12 cellular contexts compared by ENCODE assay signal in genomic region chr6:167849846-167850459, GRCh38. TPM values are rescaled to one million over a fixed set of nuclear protein-coding genes. Genes with fewer than 3 reads are reported as not detected.
DNase-seq lines count a peak whose midpoint lies in the region; ATAC-seq, FAIRE-seq and TF ChIP-seq lines count a peak whose summit lies in the region.
"Had no signal": no experiment of that assay in that cellular context is flagged by ENCODE, and none has a peak within 500 bp of the region (broad histone marks: within the 10 kb centered on the region; RNA-seq: fewer than 3 reads in every experiment).

No MANE protein-coding gene starts in this region.

- ATAC-seq in K562 (peak; percentile 13), HepG2 (peak; percentile 89), GM21717 (IDR thresholded peaks at IDR 0.05; ENCODE audit: unreplicated experiment) (no peak)

- no peak for TF ChIP-seq EP300 in K562 (IDR thresholded peaks at IDR 0.05; ENCODE audit: low read length)
- TF ChIP-seq EP300 in HepG2 (IDR thresholded peaks at IDR 0.05; ENCODE audit: low read depth in 2 of 2, low read length in 2 of 2): 0 out of 4 replicates have a peak, but pooled peaks of 1 of the 2 experiments have one; percentile 25
- no peak for TF ChIP-seq EP300 in HepG2 (CRISPR knock-in tag; IDR thresholded peaks at IDR 0.05; ENCODE audit: borderline replicate concordance)
- no peak for TF ChIP-seq EP300 in tibial nerve (IDR thresholded peaks at IDR 0.05)

- H3K9me3 ChIP-seq in HUES48 (ENCODE audit: control insufficient read depth, insufficient read depth, low read length) (no peaks in the 10 kb centered on the region), K562 (replicated peaks; ENCODE audit: control insufficient read depth, insufficient read depth, low read depth, low read length) (no peaks in the 10 kb centered on the region), HepG2 (ENCODE audit: low read length) (no peaks in the 10 kb centered on the region), tibial nerve (no peaks in the 10 kb centered on the region)

- H3K4me1 ChIP-seq in HUES48 (ENCODE audit: control insufficient read depth, insufficient read depth, low read length) (peaks cover 87% of the 10 kb centered on the region), K562 (replicated peaks in 1 of 2; ENCODE audit: control insufficient read depth in 2 of 2, insufficient read depth in 2 of 2, low read length in 2 of 2) (peaks cover 12 to 87% of the 10 kb centered on the region in 2 experiments), HepG2 (ENCODE audit: insufficient read depth, low read length) (peaks cover 78% of the 10 kb centered on the region), tibial nerve (peaks cover 0 to 21% (median 0%) of the 10 kb centered on the region in 4 donors)

- no peaks in the 10 kb centered on the region for H3K36me3 ChIP-seq in HUES48 (ENCODE audit: control insufficient read depth, insufficient read depth, low read length)
- H3K36me3 ChIP-seq in K562 (ENCODE audit: control insufficient read depth, insufficient read depth, low read length): no peaks in the 10 kb centered on the region
- peaks cover 0 to 2% of the 10 kb centered on the region in 2 experiments; a peak in 2 of 5 replicates for H3K36me3 ChIP-seq in HepG2 (replicated peaks in 1 of 2; ENCODE audit: control insufficient read depth in 1 of 2, insufficient read depth in 2 of 2, low read length in 2 of 2)
- no peaks in the 10 kb centered on the region for H3K36me3 ChIP-seq in tibial nerve

- H3K9me1 ChIP-seq in K562 (ENCODE audit: control insufficient read depth, insufficient read depth, low read length): no peaks in the 10 kb centered on the region

- in situ Hi-C loops in K562 (cut with MboI) (no loop called here), HepG2 (cut with HindIII; ENCODE audit: extremely low pct_ligation_motif_present, low pct_unique_long_range_greater_than_20kb) (no loop called here)

- no peak for TF ChIP-seq POLR2A in K562 (conservative IDR thresholded peaks at IDR 0.05)
- TF ChIP-seq POLR2A in HepG2 (IDR thresholded peaks at IDR 0.05; ENCODE audit: insufficient read depth in 1 of 2, low read depth in 2 of 2, low read length in 2 of 2): no peak
- TF ChIP-seq POLR2A in tibial nerve (IDR thresholded peaks at IDR 0.05): no peak

- peak overlapping the region; percentile 71 for H3K4me2 ChIP-seq in K562 (ENCODE audit: insufficient read depth, low read length)
- H3K4me2 ChIP-seq in HepG2 (ENCODE audit: low read depth, low read length): peak overlapping the region; percentile 39

- H3K27ac ChIP-seq in HUES48 (ENCODE audit: low read depth, low read length) (peak overlapping the region; percentile 91), K562 (ENCODE audit: extremely low read depth, low read depth, low read length) (peak overlapping the region; percentile 60; the same call in 2 of the 3 replicates), HepG2 (ENCODE audit: extremely low read length, insufficient read depth, low read length) (peak overlapping the region; percentile 24), tibial nerve (no peak overlapping the region)

- 6% methylated on average over 4 of the region's 4 CpGs for WGBS in K562 (ENCODE audit: insufficient coverage, low coverage, missing lambda C conversion rate)
- 28% methylated on average over 4 of the region's 4 CpGs for WGBS in HepG2 (ENCODE audit: low lambda C conversion rate)
- WGBS in tibial nerve, 2 donors: 54 to 58% methylated on average over 4 of the region's 4 CpGs

- H3K27me3 ChIP-seq in HUES48 (ENCODE audit: control insufficient read depth, insufficient read depth, low read length) (no peaks in the 10 kb centered on the region), K562 (ENCODE audit: control insufficient read depth in 2 of 2, insufficient read depth in 2 of 2, low read length in 2 of 2) (no peaks in the 10 kb centered on the region), HepG2 (ENCODE audit: control insufficient read depth in 1 of 2, insufficient read depth in 2 of 2, low read length in 2 of 2) (no peaks in the 10 kb centered on the region), tibial nerve (no peaks in the 10 kb centered on the region)

- TF ChIP-seq CTCF in K562 (IDR thresholded peaks at IDR 0.05 in 2 of 3, conservative IDR thresholded peaks at IDR 0.05 in 1 of 3; ENCODE audit: insufficient read depth in 2 of 3, low read depth in 1 of 3, low read length in 3 of 3): no peak
- no peak for TF ChIP-seq CTCF in HepG2 (CRISPR knock-in tag; IDR thresholded peaks at IDR 0.05)
- TF ChIP-seq CTCF in tibial nerve (IDR thresholded peaks at IDR 0.05): no peak

- peak; percentile 29 for FAIRE-seq in K562 (lab: Jason Lieb, UNC)
- no peak for FAIRE-seq in HepG2 (lab: Jason Lieb, UNC)

- BruUV-seq in K562 (replicated peaks; lab: Mats Ljungman, UMichigan) (no TSS peak), HepG2 (replicated peaks; lab: Mats Ljungman, UMichigan) (TSS peak; percentile 19)

- peak overlapping the region; percentile 52 for H3K9ac ChIP-seq in HUES48 (ENCODE audit: low read depth, low read length)
- peak overlapping the region in 1 of 2 experiments; percentile 40; a peak in 2 of 4 replicates for H3K9ac ChIP-seq in K562 (ENCODE audit: insufficient read depth in 1 of 2, low read depth in 2 of 2, low read length in 2 of 2)
- H3K9ac ChIP-seq in HepG2 (ENCODE audit: insufficient read depth, low read depth, low read length): no peak overlapping the region

- H3K79me2 ChIP-seq in K562 (ENCODE audit: control insufficient read depth, insufficient read depth, low read length): peaks cover 100% of the 10 kb centered on the region
- H3K79me2 ChIP-seq in HepG2 (ENCODE audit: insufficient read depth, low read length): peaks cover 100% of the 10 kb centered on the region

- peak overlapping the region; percentile 44; the same call in 1 of the 2 replicates for H3K4me3 ChIP-seq in HUES48 (ENCODE audit: low read depth, low read length)
- no peak overlapping the region for H3K4me3 ChIP-seq in K562
- H3K4me3 ChIP-seq in HepG2 (replicated peaks in 1 of 3; ENCODE audit: insufficient read depth in 1 of 3, low read depth in 2 of 3, low read length in 3 of 3): no peak overlapping the region; a peak in 1 of 6 replicates
- H3K4me3 ChIP-seq in tibial nerve: no peak overlapping the region

- TF ChIP-seq RAD21 in K562 (CRISPR knock-in tag; conservative IDR thresholded peaks at IDR 0.05 in 1 of 2, IDR thresholded peaks at IDR 0.05 in 1 of 2) (no peak), HepG2 (CRISPR knock-in tag; IDR thresholded peaks at IDR 0.05) (no peak)

- POLR2A ChIA-PET in K562 (lab: Yijun Ruan, JAX): interaction anchor here (0.7 to 1.1 kb wide), 3 partner anchors 10 to 56 kb away, joined by 3 read pairs; no protein-coding TSS in a partner anchor
- POLR2A ChIA-PET in HepG2 (lab: Yijun Ruan, JAX): interaction anchor here (0.6 to 1.5 kb wide), 5 partner anchors 10 to 88 kb away, joined by 3 to 5 read pairs (median 3); no protein-coding TSS in a partner anchor

- CTCF ChIA-PET in K562 (lab: Yijun Ruan, JAX; ENCODE audit: low intra/inter-chr PET ratio): no interaction called here
- CTCF ChIA-PET in HepG2 (lab: Yijun Ruan, JAX; ENCODE audit: low intra/inter-chr PET ratio, low total read pairs): no interaction called here

- DNase-seq in A172 (ENCODE audit: low spot score): peak; percentile 40
- no peak for DNase-seq in K562 (ENCODE audit: extremely low read depth in 1 of 4, low spot score in 3 of 4)
- peak; percentile 86 for DNase-seq in HepG2 (ENCODE audit: low spot score)
- no peak for DNase-seq in COR-L47 (lab: John Stamatoyannopoulos, UW)
- no peak for DNase-seq in midbrain (lab: John Stamatoyannopoulos, UW)
- no peak for DNase-seq in tibial nerve (ENCODE audit: low spot score in 2 of 2)
- DNase-seq: activated CD4-positive, CD25-positive, alpha-beta regulatory T cell; aorta; NCI-H345; stimulated activated CD4-positive, alpha-beta T cell treated with anti-CD3 and anti-CD28 coated beads, Interleukin-4, amount 100 ng/mL, for 24 hours had no signal

- H2AFZ ChIP-seq in K562 (ENCODE audit: low read depth, low read length): no peak overlapping the region
- H2AFZ ChIP-seq in HepG2 (ENCODE audit: low read length): no peak overlapping the region

- H4K20me1 ChIP-seq in K562 (replicated peaks; ENCODE audit: control insufficient read depth, insufficient read depth, low read length) (peaks cover 9% of the 10 kb centered on the region; the same call in 1 of the 2 replicates), HepG2 (ENCODE audit: insufficient read depth, low read length) (peaks cover 56% of the 10 kb centered on the region)

- intact Hi-C loops in K562 (cut with micrococcal nuclease): no loop called here
- intact Hi-C loops in HepG2 (cut with micrococcal nuclease; ENCODE audit: unreplicated experiment): no loop called here

RNA-seq across cellular contexts. Expression of gene AFDN, which starts 23.2 kb away (rescaled TPM):
- total RNA-seq in A172 (2014; rRNA removed; shearing (Covaris generic)): 29.9 and 36.3 TPM in 2 replicates
- total RNA-seq in K562 (2011; cell fraction: chromatin; rRNA removed; ENCODE audit: low replicate concordance): 294 and 779 TPM in 2 replicates
- 128 and 193 TPM in 2 replicates for total RNA-seq in K562 (2011; cell fraction: nucleolus; rRNA removed)
- 330 and 387 TPM in 2 replicates for total RNA-seq in K562 (2011; cell fraction: nucleoplasm; rRNA removed)
- total RNA-seq in K562 (2014; rRNA removed): 91.9 and 117 TPM in 2 replicates
- total RNA-seq in K562 (2014; rRNA removed; fragmentation: Illumina TruSeq; extraction: Trizol): 114 and 135 TPM in 2 replicates
- 111 and 112 TPM in 2 replicates for total RNA-seq in K562 (2015; rRNA removed; fragmentation: Illumina TruSeq; extraction: Trizol)
- 106 and 129 TPM in 2 replicates for total RNA-seq in K562 (2021)
- polyA plus RNA-seq in K562 (2011; rRNA removed): 95.7 and 96.7 TPM in 2 replicates
- polyA plus RNA-seq in K562 (2011; cell fraction: cytosol; rRNA removed): 29.3 and 38.3 TPM in 2 replicates
- 374 and 388 TPM in 2 replicates for polyA plus RNA-seq in K562 (2011; cell fraction: nucleus; rRNA removed)
- polyA plus RNA-seq in K562 (2012): 62.0 and 64.2 TPM in 2 replicates
- polyA plus RNA-seq in K562 (2014; fragmentation: Illumina TruSeq; extraction: Trizol): 95.0 and 105 TPM in 2 replicates
- polyA plus RNA-seq in K562 (2014; fragmentation: Nextera tagmentation; extraction: Ambion mirVana): 1 to 10 TPM; 7.2 to 9.7 TPM
- 78.9 and 96.4 TPM in 2 replicates for polyA plus RNA-seq in K562 (2014; rRNA removed)
- 183 and 194 TPM in 2 replicates for polyA minus RNA-seq in K562 (2011; rRNA and poly(A)+ RNA removed)
- polyA minus RNA-seq in K562 (2011; cell fraction: cytosol; rRNA and poly(A)+ RNA removed): 78.4 and 100 TPM in 2 replicates
- polyA minus RNA-seq in K562 (2011; cell fraction: nucleus; rRNA and poly(A)+ RNA removed): 234 and 345 TPM in 2 replicates
- 97.8 and 136 TPM in 2 replicates for total RNA-seq in HepG2 (2016; rRNA removed; fragmentation: Illumina TruSeq; extraction: Trizol)
- 82.1 and 86.5 TPM in 2 replicates for total RNA-seq in HepG2 (2016; cell fraction: cytosol; rRNA removed; fragmentation: Illumina TruSeq; extraction: Trizol; ENCODE audit: low read depth)
- total RNA-seq in HepG2 (2016; cell fraction: insoluble cytoplasmic fraction; rRNA removed; fragmentation: Illumina TruSeq; extraction: Trizol): 90.9 and 138 TPM in 2 replicates
- total RNA-seq in HepG2 (2016; cell fraction: membrane; rRNA removed; fragmentation: Illumina TruSeq; extraction: Trizol): 67.9 and 80.5 TPM in 2 replicates
- total RNA-seq in HepG2 (2016; cell fraction: nucleus; rRNA removed; fragmentation: Illumina TruSeq; extraction: Trizol): 248 and 270 TPM in 2 replicates
- 151 and 156 TPM in 2 replicates for polyA plus RNA-seq in HepG2 (2011; rRNA removed)
- 52.5 and 65.6 TPM in 2 replicates for polyA plus RNA-seq in HepG2 (2011; cell fraction: cytosol; rRNA removed)
- 488 and 509 TPM in 2 replicates for polyA plus RNA-seq in HepG2 (2011; cell fraction: nucleus; rRNA removed)
- polyA plus RNA-seq in HepG2 (2012): 141 and 152 TPM in 2 replicates
- polyA plus RNA-seq in HepG2 (2016; cell fraction: cytosol; fragmentation: Illumina TruSeq; extraction: Trizol; ENCODE audit: low read depth): 1.8 and 2.1 TPM in 2 replicates
- 62.7 and 70.2 TPM in 2 replicates for polyA plus RNA-seq in HepG2 (2016; cell fraction: insoluble cytoplasmic fraction; fragmentation: Illumina TruSeq; extraction: Trizol; ENCODE audit: low read depth)
- polyA plus RNA-seq in HepG2 (2016; cell fraction: membrane; fragmentation: Illumina TruSeq; extraction: Trizol; ENCODE audit: low read depth): 7.1 and 7.2 TPM in 2 replicates
- 361 and 384 TPM in 2 replicates for polyA plus RNA-seq in HepG2 (2016; cell fraction: nucleus; fragmentation: Illumina TruSeq; extraction: Trizol; ENCODE audit: insufficient read depth, low read depth)
- 24.6 and 223 TPM in 2 replicates for polyA minus RNA-seq in HepG2 (2011; rRNA and poly(A)+ RNA removed; ENCODE audit: low replicate concordance)
- 115 and 134 TPM in 2 replicates for polyA minus RNA-seq in HepG2 (2011; cell fraction: cytosol; rRNA and poly(A)+ RNA removed)
- 847 and 897 TPM in 2 replicates for polyA minus RNA-seq in HepG2 (2011; cell fraction: nucleus; rRNA and poly(A)+ RNA removed)
- total RNA-seq in tibial nerve: 100 to 1,000 TPM; 134 to 179 (median 144) TPM

Comparison
In these comparisons a context has a peak if more than half of its experiments do, and no peak if none do; other contexts are left out.
1. DNase-seq: peak in A172 (single experiment) and HepG2 (single experiment); none in K562 (0 of 4), COR-L47 (single experiment), midbrain (single experiment) and tibial nerve (0 of 2).
2. H3K27ac ChIP-seq: peak in HUES48 (single experiment), K562 (single experiment) and HepG2 (single experiment); none in tibial nerve (0 of 4).